Comparison of ENCODE assay signal across 1 cellular context in genomic region chr10:51699475-51700227, GRCh38.
TF ChIP-seq lines count a peak whose summit lies in the region.

CSTF2T (minus strand) TSS chr10:51699595; CDS start chr10:51699549, 46 bp downstream.

TF ChIP-seq in SK-N-SH, 30 proteins besides CTCF, POLR2A, EP300 and RAD21 (continued from another document):
- TF ChIP-seq REST (IDR thresholded peaks at IDR 0.05; ENCODE audit: low read depth, low read length) = no peak
- TF ChIP-seq ZBTB33 (IDR thresholded peaks at IDR 0.05; ENCODE audit: borderline replicate concordance, low read depth) = no peak
- no peak for TF ChIP-seq RFX5 (IDR thresholded peaks at IDR 0.05; ENCODE audit: low read length)
- 0 out of 2 replicates have a peak, but pooled peaks have one; percentile 18 for TF ChIP-seq SMC3 (IDR thresholded peaks at IDR 0.05; ENCODE audit: low read depth, low read length)
- no peak for TF ChIP-seq FOXM1 (IDR thresholded peaks at IDR 0.05; ENCODE audit: low read depth)
- TF ChIP-seq TEAD4 (IDR thresholded peaks at IDR 0.05; ENCODE audit: borderline replicate concordance, insufficient read depth) = no peak
